14 cellular contexts compared by ENCODE assay signal in genomic region chr12:5429741-5430557, GRCh38. TPM values are rescaled to one million over a fixed set of nuclear protein-coding genes. Genes with fewer than 3 reads are reported as not detected.
A peak's percentile ranks its signal among the peaks of the same experiment; 100 is the strongest.
DNase-seq lines count a peak whose midpoint lies in the region; ATAC-seq and TF ChIP-seq lines count a peak whose summit lies in the region.
"Had no signal": no experiment of that assay in that cellular context is flagged by ENCODE, and none has a peak within 500 bp of the region (broad histone marks: within the 10 kb centered on the region; RNA-seq: fewer than 3 reads in every experiment).

No MANE protein-coding gene starts in this region.

- H3K27ac Mint-ChIP-seq in endodermal cell (peak overlapping the region; percentile 14), mesothelial cell of epicardium (peak overlapping the region; percentile 50)
- H3K27ac Mint-ChIP-seq in CD8-positive, alpha-beta T cell = no peak overlapping the region
- H3K27ac Mint-ChIP-seq: activated B cell treated with CpG ODN at 0.5 μM for 24 hours; activated naive CD8-positive, alpha-beta T cell had no signal

- no peaks in the 10 kb centered on the region for H3K79me2 ChIP-seq in Loucy (ENCODE audit: insufficient read depth, low read length)

- H3F3A ChIP-seq in Loucy (ENCODE audit: low read depth) = no peaks in the 10 kb centered on the region

- H3K9ac ChIP-seq in Loucy (ENCODE audit: low read depth, low read length, poor library complexity, severe bottlenecking) (no peak overlapping the region), endodermal cell (ENCODE audit: extremely low read depth, low read length, poor library complexity, severe bottlenecking) (no peak overlapping the region)

- H3K4me3 Mint-ChIP-seq in endodermal cell = no peak overlapping the region
- peak overlapping the region; percentile 70 for H3K4me3 Mint-ChIP-seq in mesothelial cell of epicardium
- no peak overlapping the region for H3K4me3 Mint-ChIP-seq in CD8-positive, alpha-beta T cell

- H3K27ac ChIP-seq in AG04450 (ENCODE audit: low read depth, low read length) (no peak overlapping the region), endodermal cell (ENCODE audit: low read depth, low read length) (no peak overlapping the region)
- H3K27ac ChIP-seq in CD8-positive, alpha-beta T cell (ENCODE audit: low read depth, low read length) = no peak overlapping the region

- no peaks in the 10 kb centered on the region for H3K9me2 ChIP-seq in Loucy (replicated peaks; ENCODE audit: low read depth, low read length)

- H3K4me1 Mint-ChIP-seq in endodermal cell = peaks cover 50% of the 10 kb centered on the region
- H3K4me1 Mint-ChIP-seq in mesothelial cell of epicardium = peaks cover 43% of the 10 kb centered on the region
- H3K4me1 Mint-ChIP-seq in CD8-positive, alpha-beta T cell (ENCODE audit: low read depth) = peaks cover 11% of the 10 kb centered on the region

- peaks cover 34% of the 10 kb centered on the region for H3K27me3 Mint-ChIP-seq in endodermal cell (ENCODE audit: insufficient read depth)
- H3K27me3 Mint-ChIP-seq in mesothelial cell of epicardium (ENCODE audit: low read depth) = peaks cover 76% of the 10 kb centered on the region
- H3K27me3 Mint-ChIP-seq in CD8-positive, alpha-beta T cell (ENCODE audit: low read depth) = peaks cover 25% of the 10 kb centered on the region

- H3K27me3 ChIP-seq in AG04450 (ENCODE audit: control insufficient read depth, insufficient read depth, low read length) (peaks cover 6% of the 10 kb centered on the region), Loucy (ENCODE audit: insufficient read depth, low read length, poor library complexity, severe bottlenecking) (no peaks in the 10 kb centered on the region), endodermal cell (ENCODE audit: control insufficient read depth, insufficient read depth, low read length, poor library complexity, severe bottlenecking) (peaks cover 49% of the 10 kb centered on the region)
- H3K27me3 ChIP-seq in CD8-positive, alpha-beta T cell (ENCODE audit: insufficient read depth, low read length) = peaks cover 5% of the 10 kb centered on the region

- peaks cover 5% of the 10 kb centered on the region for H3K4me1 ChIP-seq in Loucy (ENCODE audit: insufficient read depth, low read length, poor library complexity, severe bottlenecking)
- peaks cover 11% of the 10 kb centered on the region for H3K4me1 ChIP-seq in endodermal cell (ENCODE audit: control insufficient read depth, insufficient read depth, low read length)
- H3K4me1 ChIP-seq in CD8-positive, alpha-beta T cell (ENCODE audit: insufficient read depth, low read length) = peaks cover 4% of the 10 kb centered on the region

- CTCF ChIA-PET in AG04450 (lab: Charles Lee) = interaction anchor here (0.6 to 6.6 kb wide), 17 partner anchors 10 to 1547 kb away, joined by 3 to 133 read pairs (median 6); no protein-coding TSS in a partner anchor
- CTCF ChIA-PET in CD8-positive, alpha-beta T cell (lab: Charles Lee) = no interaction called here

- 0 out of 2 replicates have a peak overlapping the region, but pooled peaks have one; percentile 7 for H2AFZ ChIP-seq in Loucy (ENCODE audit: low read length)

- POLR2A ChIA-PET in AG04450 (lab: Yijun Ruan, JAX) = interaction anchor here (0.7 to 4.7 kb wide), 2 partner anchors 12 to 59 kb away, joined by 4 to 21 read pairs; no protein-coding TSS in a partner anchor
- POLR2A ChIA-PET in CD8-positive, alpha-beta T cell (lab: Charles Lee) = no interaction called here

- ATAC-seq in CD8-positive, alpha-beta T cell = no peak

- H3K36me3 Mint-ChIP-seq in endodermal cell (ENCODE audit: low read depth) (no peaks in the 10 kb centered on the region), mesothelial cell of epicardium (no peaks in the 10 kb centered on the region)
- H3K36me3 Mint-ChIP-seq in CD8-positive, alpha-beta T cell = no peaks in the 10 kb centered on the region
- H3K36me3 Mint-ChIP-seq: activated naive CD8-positive, alpha-beta T cell had no signal

- H3K9me3 ChIP-seq in AG04450 (ENCODE audit: control insufficient read depth, insufficient read depth, low read length) = no peaks in the 10 kb centered on the region; the same call in 1 of the 2 replicates
- H3K9me3 ChIP-seq in Loucy (ENCODE audit: insufficient read depth, low read depth, low read length) = no peaks in the 10 kb centered on the region
- no peaks in the 10 kb centered on the region for H3K9me3 ChIP-seq in endodermal cell (ENCODE audit: control insufficient read depth, low read length)
- no peaks in the 10 kb centered on the region for H3K9me3 ChIP-seq in CD8-positive, alpha-beta T cell (ENCODE audit: low read length)

- DNase-seq in AG04450 (ENCODE audit: low read depth, low spot score) (no peak), endodermal cell (peak; percentile 88), mesothelial cell of epicardium (ENCODE audit: low spot score in 2 of 2, unreplicated experiment in 2 of 2) (no peak), DMS53 (lab: John Stamatoyannopoulos, UW) (no peak), NCI-H2029 treated with DMSO at 0.1 percent for 48 hours (lab: John Stamatoyannopoulos, UW) (no peak), NOMO-1 treated with dmso at 0.1 percent for 144 hours (lab: John Stamatoyannopoulos, UW; ENCODE audit: unreplicated experiment) (no peak)
- DNase-seq in CD8-positive, alpha-beta T cell = no peak
- DNase-seq: activated B cell treated with CpG ODN at 0.5 μM for 24 hours; stimulated activated CD4-positive, alpha-beta T cell treated with anti-CD3 and anti-CD28 coated beads, Interleukin-12 subunit alpha, Interleukin-12 subunit beta, amount 100 ng/mL, for 4 hours; substantia nigra had no signal

- no peak overlapping the region for H3K4me2 ChIP-seq in Loucy (ENCODE audit: low read depth, low read length, poor library complexity, severe bottlenecking)

- H3K4me3 ChIP-seq in AG04450 (ENCODE audit: low read depth, low read length) (peak overlapping the region; percentile 94), Loucy (ENCODE audit: low read length, poor library complexity, severe bottlenecking) (no peak overlapping the region), endodermal cell (ENCODE audit: low read length) (peak overlapping the region; percentile 79)
- H3K4me3 ChIP-seq in CD8-positive, alpha-beta T cell (ENCODE audit: low read depth, low read length) = no peak overlapping the region
- H3K4me3 ChIP-seq: lung had no signal

- WGBS in endodermal cell (ENCODE audit: insufficient coverage in 1 of 2, insufficient read length in 1 of 2), 2 experiments = 3 to 6% methylated on average over 7 to 23 of the region's 23 CpGs

- intact Hi-C loops in CD8-positive, alpha-beta T cell (cut with DNase I, micrococcal nuclease) = no loop called here

- H3K9me3 Mint-ChIP-seq in endodermal cell = no peaks in the 10 kb centered on the region
- H3K9me3 Mint-ChIP-seq in mesothelial cell of epicardium = no peaks in the 10 kb centered on the region
- H3K9me3 Mint-ChIP-seq in CD8-positive, alpha-beta T cell = no peaks in the 10 kb centered on the region
- H3K9me3 Mint-ChIP-seq: activated B cell treated with CpG ODN at 0.5 μM for 24 hours had no signal

- H4K20me1 ChIP-seq in Loucy (ENCODE audit: insufficient read depth, low read length, poor library complexity, severe bottlenecking) = no peaks in the 10 kb centered on the region

- TF ChIP-seq CTCF in AG04450 (IDR thresholded peaks at IDR 0.05; ENCODE audit: low read depth, low read length) (no peak), Loucy (conservative IDR thresholded peaks at IDR 0.05; ENCODE audit: low read length) (no peak), endodermal cell (conservative IDR thresholded peaks at IDR 0.05) (no peak), mesothelial cell of epicardium (IDR thresholded peaks at IDR 0.05; ENCODE audit: unreplicated experiment) (no peak)
- no peak for TF ChIP-seq CTCF in CD8-positive, alpha-beta T cell (IDR thresholded peaks at IDR 0.05)

- no peaks in the 10 kb centered on the region for H3K36me3 ChIP-seq in Loucy (ENCODE audit: insufficient read depth, low read length)
- no peaks in the 10 kb centered on the region for H3K36me3 ChIP-seq in endodermal cell (ENCODE audit: control insufficient read depth, insufficient read depth, low read length)
- H3K36me3 ChIP-seq in CD8-positive, alpha-beta T cell (ENCODE audit: insufficient read depth, low read length) = no peaks in the 10 kb centered on the region

RNA-seq across cellular contexts. Expression of gene NTF3, which starts 2.0 kb away (rescaled TPM):
- 28.7 and 31.5 TPM in 2 replicates for polyA plus RNA-seq in AG04450 (2011; rRNA removed)
- 38.4 and 53.4 TPM in 2 replicates for polyA minus RNA-seq in AG04450 (2011; rRNA and poly(A)+ RNA removed)
- 1 to 10 TPM in 1 of 2 donors, under 1 TPM in 1; 0.71 to 4.1 TPM for total RNA-seq in endodermal cell
- polyA plus RNA-seq in endodermal cell (2013, experiment 1 of 2) = 2.7 TPM
- polyA plus RNA-seq in endodermal cell (2013, experiment 2 of 2) = 2.8 TPM
- 6.7 to 9.4 TPM (median 8.6 TPM) in 3 replicates for total RNA-seq in mesothelial cell of epicardium
- total RNA-seq in CD8-positive, alpha-beta T cell = not detected
- total RNA-seq: activated B cell treated with CpG ODN at 0.5 μM for 24 hours, endothelial cell of umbilical vein had no signal
- polyA plus RNA-seq: endothelial cell of umbilical vein had no signal

Comparison
In these comparisons a context has a peak if more than half of its experiments do, and no peak if none do; other contexts are left out.
1. H3K4me3 ChIP-seq: peak in AG04450 (single experiment) and endodermal cell (single experiment); none in Loucy (single experiment) and CD8-positive, alpha-beta T cell (single experiment).